ENCODE assay signal across 11 cellular contexts in the genomic region with DNA sequence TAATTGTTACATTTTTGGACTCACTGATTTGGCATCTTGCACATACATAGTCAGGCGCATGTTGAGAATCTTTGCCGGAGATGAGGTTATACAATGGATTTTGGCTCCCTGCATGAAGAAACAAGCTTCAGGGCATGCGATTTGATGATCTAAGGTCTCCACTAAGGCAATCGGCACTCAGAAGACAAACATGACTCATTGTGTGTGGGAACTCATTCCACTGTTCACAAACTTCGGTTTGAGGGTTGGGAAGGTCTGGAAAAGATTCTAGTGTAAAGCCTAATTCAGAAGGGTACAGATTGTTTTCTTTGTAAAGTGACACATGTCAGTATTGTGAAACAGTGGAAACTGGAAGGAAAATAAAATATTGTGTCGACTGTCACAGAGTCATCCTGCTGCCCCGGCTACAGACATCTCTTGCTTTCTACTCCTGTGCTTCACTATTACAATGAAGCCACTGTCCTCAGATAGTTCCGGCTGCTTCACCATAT.
DNase-seq lines count a peak whose midpoint lies in the region; ATAC-seq and TF ChIP-seq lines count a peak whose summit lies in the region.
"Had no signal": no experiment of that assay in that cellular context is flagged by ENCODE, and none has a peak within 500 bp of the region (broad histone marks: within the 10 kb centered on the region; RNA-seq: fewer than 3 reads in every experiment).

No MANE protein-coding gene starts in this region.

- H3K4me1 ChIP-seq in SK-N-SH (ENCODE audit: control insufficient read depth in 1 of 2, insufficient read depth in 2 of 2, low read depth in 1 of 2, low read length in 1 of 2): peaks cover 0 to 57% of the 10 kb centered on the region in 2 experiments; a peak in 2 of 4 replicates
- H3K4me1 ChIP-seq in foreskin keratinocyte: peaks cover 56% of the 10 kb centered on the region
- H3K4me1 ChIP-seq in CD8-positive, alpha-beta T cell (ENCODE audit: insufficient read depth, low read length): no peaks in the 10 kb centered on the region
- H3K4me1 ChIP-seq: spleen had no signal

- H3F3A ChIP-seq in SK-N-SH (replicated peaks; ENCODE audit: insufficient read depth): peaks cover 63% of the 10 kb centered on the region

- H3K27me3 ChIP-seq in SK-N-SH (ENCODE audit: insufficient read depth) (no peaks in the 10 kb centered on the region), foreskin keratinocyte (no peaks in the 10 kb centered on the region)
- H3K27me3 ChIP-seq in CD8-positive, alpha-beta T cell (ENCODE audit: insufficient read depth, low read length): no peaks in the 10 kb centered on the region
- H3K27me3 ChIP-seq: spleen, tibial artery had no signal

- H3K9ac ChIP-seq in SK-N-SH: peak overlapping the region; percentile 82

- H3K4me1 Mint-ChIP-seq in activated T-helper 17 cell treated with anti-CD3 and anti-CD28 coated beads, Interleukin-2, amount 50 U/mL, for 72 hours: no peaks in the 10 kb centered on the region
- no peaks in the 10 kb centered on the region for H3K4me1 Mint-ChIP-seq in CD8-positive, alpha-beta T cell (ENCODE audit: low read depth)
- no peaks in the 10 kb centered on the region for H3K4me1 Mint-ChIP-seq in endothelial cell (ENCODE audit: unreplicated experiment)

- 0 out of 2 replicates have a peak, but pooled peaks have one; percentile 2 for TF ChIP-seq RAD21 in SK-N-SH (IDR thresholded peaks at IDR 0.05; ENCODE audit: low read length)

- H3K79me2 ChIP-seq in SK-N-SH (ENCODE audit: insufficient read depth): peaks cover 73% of the 10 kb centered on the region

- CTCF ChIA-PET in SK-N-SH (lab: Yijun Ruan, JAX): no interaction called here
- CTCF ChIA-PET in CD8-positive, alpha-beta T cell (lab: Charles Lee): no interaction called here

- H3K27ac ChIP-seq in SK-N-SH (ENCODE audit: low read depth in 2 of 2, low read length in 1 of 2) (peak overlapping the region; percentile 78 to 100), foreskin keratinocyte (peak overlapping the region; percentile 93)
- no peak overlapping the region for H3K27ac ChIP-seq in CD8-positive, alpha-beta T cell (ENCODE audit: low read depth, low read length)
- H3K27ac ChIP-seq: spleen had no signal

- no peak overlapping the region for H3K4me3 ChIP-seq in SK-N-SH (ENCODE audit: low read depth in 2 of 2, low read length in 1 of 2)
- no peak overlapping the region for H3K4me3 ChIP-seq in retinal pigment epithelial cell (ENCODE audit: low read length)
- no peak overlapping the region for H3K4me3 ChIP-seq in CD8-positive, alpha-beta T cell (ENCODE audit: low read depth, low read length)
- H3K4me3 ChIP-seq: spleen, tibial artery had no signal

- peak overlapping the region; percentile 61 for H3K4me2 ChIP-seq in SK-N-SH

- no peak for TF ChIP-seq CTCF in SK-N-SH (IDR thresholded peaks at IDR 0.05)
- no peak for TF ChIP-seq CTCF in foreskin keratinocyte (conservative IDR thresholded peaks at IDR 0.05)
- TF ChIP-seq CTCF in retinal pigment epithelial cell (conservative IDR thresholded peaks at IDR 0.05; ENCODE audit: low read depth, low read length): no peak
- TF ChIP-seq CTCF in CD8-positive, alpha-beta T cell (IDR thresholded peaks at IDR 0.05): no peak
- no peak for TF ChIP-seq CTCF in endothelial cell (IDR thresholded peaks at IDR 0.05; ENCODE audit: unreplicated experiment)

- no peak overlapping the region for H2AFZ ChIP-seq in SK-N-SH (ENCODE audit: low read depth)

- ATAC-seq in foreskin keratinocyte: peak; percentile 89
- no peak for ATAC-seq in activated T-helper 17 cell treated with anti-CD3 and anti-CD28 coated beads, Interleukin-2, amount 50 U/mL, for 72 hours (replicated peaks)
- ATAC-seq in CD8-positive, alpha-beta T cell: no peak

- H3K4me3 Mint-ChIP-seq in activated T-helper 17 cell treated with anti-CD3 and anti-CD28 coated beads, Interleukin-2, amount 50 U/mL, for 72 hours: no peak overlapping the region
- H3K4me3 Mint-ChIP-seq in CD8-positive, alpha-beta T cell: no peak overlapping the region
- H3K4me3 Mint-ChIP-seq in endothelial cell (ENCODE audit: unreplicated experiment): no peak overlapping the region

- peak; percentile 29 to 86; a peak in 2 of 4 replicates for TF ChIP-seq EP300 in SK-N-SH (IDR thresholded peaks at IDR 0.05; ENCODE audit: borderline replicate concordance in 1 of 2, low read depth in 1 of 2, low read length in 1 of 2)

- no peaks in the 10 kb centered on the region for H4K20me1 ChIP-seq in SK-N-SH (ENCODE audit: insufficient read depth)

- H3K36me3 Mint-ChIP-seq in activated T-helper 17 cell treated with anti-CD3 and anti-CD28 coated beads, Interleukin-2, amount 50 U/mL, for 72 hours (ENCODE audit: low read depth): no peaks in the 10 kb centered on the region
- no peaks in the 10 kb centered on the region for H3K36me3 Mint-ChIP-seq in CD8-positive, alpha-beta T cell
- H3K36me3 Mint-ChIP-seq in endothelial cell (ENCODE audit: low read depth, unreplicated experiment): no peaks in the 10 kb centered on the region

- H3K9me3 ChIP-seq in SK-N-SH: no peaks in the 10 kb centered on the region
- no peaks in the 10 kb centered on the region for H3K9me3 ChIP-seq in CD8-positive, alpha-beta T cell (ENCODE audit: low read length)
- H3K9me3 ChIP-seq: tibial artery had no signal

- WGBS in SK-N-SH (ENCODE audit: low lambda C conversion rate): 4% methylated on average over 8 of the region's 8 CpGs

- DNase-seq in ELR (ENCODE audit: low read depth) (peak; percentile 100), SK-N-SH (no peak), foreskin keratinocyte (peak; percentile 100), retinal pigment epithelial cell (ENCODE audit: low read depth) (peak; percentile 85), NCI-H2081 (lab: John Stamatoyannopoulos, UW) (no peak), endothelial cell (ENCODE audit: low spot score) (no peak)
- no peak for DNase-seq in CD8-positive, alpha-beta T cell
- DNase-seq: Karpas-422, spleen had no signal

- no peak overlapping the region for H3K27ac Mint-ChIP-seq in activated T-helper 17 cell treated with anti-CD3 and anti-CD28 coated beads, Interleukin-2, amount 50 U/mL, for 72 hours
- H3K27ac Mint-ChIP-seq in CD8-positive, alpha-beta T cell: no peak overlapping the region
- H3K27ac Mint-ChIP-seq in endothelial cell (ENCODE audit: unreplicated experiment): no peak overlapping the region

- no peaks in the 10 kb centered on the region for H3K9me2 ChIP-seq in SK-N-SH

- peaks cover 11 to 49% of the 10 kb centered on the region in 2 experiments for H3K36me3 ChIP-seq in SK-N-SH (replicated peaks in 1 of 2; ENCODE audit: control insufficient read depth in 1 of 2, insufficient read depth in 2 of 2, low read length in 1 of 2)
- H3K36me3 ChIP-seq in CD8-positive, alpha-beta T cell (ENCODE audit: insufficient read depth, low read length): no peaks in the 10 kb centered on the region
- H3K36me3 ChIP-seq: spleen, tibial artery had no signal

- H3K27me3 Mint-ChIP-seq in activated T-helper 17 cell treated with anti-CD3 and anti-CD28 coated beads, Interleukin-2, amount 50 U/mL, for 72 hours: peaks cover 17% of the 10 kb centered on the region
- no peaks in the 10 kb centered on the region for H3K27me3 Mint-ChIP-seq in CD8-positive, alpha-beta T cell (ENCODE audit: low read depth)
- H3K27me3 Mint-ChIP-seq in endothelial cell (ENCODE audit: unreplicated experiment): no peaks in the 10 kb centered on the region

- intact Hi-C loops in CD8-positive, alpha-beta T cell (cut with DNase I, micrococcal nuclease): no loop called here

- H3K9me3 Mint-ChIP-seq in activated T-helper 17 cell treated with anti-CD3 and anti-CD28 coated beads, Interleukin-2, amount 50 U/mL, for 72 hours: peaks cover 7% of the 10 kb centered on the region
- no peaks in the 10 kb centered on the region for H3K9me3 Mint-ChIP-seq in CD8-positive, alpha-beta T cell
- no peaks in the 10 kb centered on the region for H3K9me3 Mint-ChIP-seq in endothelial cell (ENCODE audit: unreplicated experiment)

- POLR2A ChIA-PET in SK-N-SH (lab: Yijun Ruan, JAX): no interaction called here
- POLR2A ChIA-PET in CD8-positive, alpha-beta T cell (lab: Charles Lee): no interaction called here

TF ChIP-seq in SK-N-SH, 30 proteins besides CTCF, POLR2A, EP300 and RAD21 (continues in another document):
- TF ChIP-seq ELF1 (IDR thresholded peaks at IDR 0.05) (no peak), NFIC (IDR thresholded peaks at IDR 0.05; ENCODE audit: borderline replicate concordance) (peak; percentile 90), RXRA (IDR thresholded peaks at IDR 0.05; ENCODE audit: borderline replicate concordance, low read depth) (peak; percentile 30; the same call in 1 of the 2 replicates), CHD2 (IDR thresholded peaks at IDR 0.05; ENCODE audit: low read length, partially characterized antibody) (no peak), RFX5 (IDR thresholded peaks at IDR 0.05; ENCODE audit: low read length) (no peak), GATA2 (CRISPR knock-in tag; IDR thresholded peaks at IDR 0.05) (no peak), JUND (IDR thresholded peaks at IDR 0.05) (peak; percentile 88), YY1 (IDR thresholded peaks at IDR 0.05; ENCODE audit: low read depth) (no peak)
- TF ChIP-seq, protein P1, sequence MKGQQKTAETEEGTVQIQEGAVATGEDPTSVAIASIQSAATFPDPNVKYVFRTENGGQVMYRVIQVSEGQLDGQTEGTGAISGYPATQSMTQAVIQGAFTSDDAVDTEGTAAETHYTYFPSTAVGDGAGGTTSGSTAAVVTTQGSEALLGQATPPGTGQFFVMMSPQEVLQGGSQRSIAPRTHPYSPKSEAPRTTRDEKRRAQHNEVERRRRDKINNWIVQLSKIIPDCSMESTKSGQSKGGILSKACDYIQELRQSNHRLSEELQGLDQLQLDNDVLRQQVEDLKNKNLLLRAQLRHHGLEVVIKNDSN (IDR thresholded peaks at IDR 0.05; ENCODE audit: borderline replicate concordance, low read depth): no peak
- TF ChIP-seq, protein P2, sequence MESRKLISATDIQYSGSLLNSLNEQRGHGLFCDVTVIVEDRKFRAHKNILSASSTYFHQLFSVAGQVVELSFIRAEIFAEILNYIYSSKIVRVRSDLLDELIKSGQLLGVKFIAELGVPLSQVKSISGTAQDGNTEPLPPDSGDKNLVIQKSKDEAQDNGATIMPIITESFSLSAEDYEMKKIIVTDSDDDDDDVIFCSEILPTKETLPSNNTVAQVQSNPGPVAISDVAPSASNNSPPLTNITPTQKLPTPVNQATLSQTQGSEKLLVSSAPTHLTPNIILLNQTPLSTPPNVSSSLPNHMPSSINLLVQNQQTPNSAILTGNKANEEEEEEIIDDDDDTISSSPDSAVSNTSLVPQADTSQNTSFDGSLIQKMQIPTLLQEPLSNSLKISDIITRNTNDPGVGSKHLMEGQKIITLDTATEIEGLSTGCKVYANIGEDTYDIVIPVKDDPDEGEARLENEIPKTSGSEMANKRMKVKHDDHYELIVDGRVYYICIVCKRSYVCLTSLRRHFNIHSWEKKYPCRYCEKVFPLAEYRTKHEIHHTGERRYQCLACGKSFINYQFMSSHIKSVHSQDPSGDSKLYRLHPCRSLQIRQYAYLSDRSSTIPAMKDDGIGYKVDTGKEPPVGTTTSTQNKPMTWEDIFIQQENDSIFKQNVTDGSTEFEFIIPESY (IDR thresholded peaks at IDR 0.05; ENCODE audit: borderline replicate concordance, low read depth): peak; percentile 61; the same call in 1 of the 2 replicates

Comparison
In these comparisons a context has a peak if more than half of its experiments do, and no peak if none do; other contexts are left out.
1. DNase-seq: peak in ELR (single experiment), foreskin keratinocyte (2 of 2) and retinal pigment epithelial cell (single experiment); none in SK-N-SH (single experiment), NCI-H2081 (0 of 2), CD8-positive, alpha-beta T cell (0 of 7) and endothelial cell (single experiment).